26 cellular contexts compared by ENCODE assay signal in genomic region chr5:21087766-21088165, GRCh38.
"Had no signal": no experiment of that assay in that cellular context is flagged by ENCODE, and none has a peak within 500 bp of the region (broad histone marks: within the 10 kb centered on the region; RNA-seq: fewer than 3 reads in every experiment).

No MANE protein-coding gene starts in this region.

- H3K27ac Mint-ChIP-seq: naive thymus-derived CD8-positive, alpha-beta T cell; nephron; progenitor cell of endocrine pancreas had no signal

- DNase-seq: hippocampal formation; left colon; left lung; lower lobe of right lung; mammary epithelial cell; mesenchymal stem cell; naive thymus-derived CD8-positive, alpha-beta T cell; nucleus accumbens; right lobe of liver; stimulated activated CD4-positive, alpha-beta T cell treated with anti-CD3 and anti-CD28 coated beads, Interleukin-12 subunit alpha, Interleukin-12 subunit beta, amount 100 ng/mL, for 4 hours; stimulated activated CD4-positive, alpha-beta T cell treated with anti-CD3 and anti-CD28 coated beads, Interleukin-15, amount 100 ng/mL, for 24 hours; stimulated activated CD4-positive, alpha-beta T cell treated with anti-CD3 and anti-CD28 coated beads, Interleukin-2, amount 100 ng/mL, for 24 hours; stimulated activated CD4-positive, alpha-beta T cell treated with anti-CD3 and anti-CD28 coated beads, Interleukin-4, amount 100 ng/mL, for 1 hour; stimulated activated naive B cell treated with anti-CD40 and anti-IgM and Interleukin-4, amounts not matched to agents 10 μg/mL and 1 μg/mL and 100 μg/mL, for 72 hours; stimulated activated naive CD8-positive, alpha-beta T cell treated with anti-CD3 and anti-CD28 coated beads, Interleukin-15, Interleukin-2, amounts not matched to agents 100 U/mL and 50 U/mL, for 24 hours; stomach; testis; thyroid gland; transverse colon; upper lobe of left lung had no signal

- H3K27me3 Mint-ChIP-seq: naive thymus-derived CD8-positive, alpha-beta T cell; progenitor cell of endocrine pancreas; stimulated activated naive B cell treated with anti-CD40 and anti-IgM and Interleukin-4, amounts not matched to agents 10 μg/mL and 1 μg/mL and 100 μg/mL, for 72 hours had no signal

- H3K4me3 Mint-ChIP-seq: naive thymus-derived CD8-positive, alpha-beta T cell; nephron; neural crest cell; stimulated activated naive B cell treated with anti-CD40 and anti-IgM and Interleukin-4, amounts not matched to agents 10 μg/mL and 1 μg/mL and 100 μg/mL, for 72 hours had no signal

- H3K36me3 Mint-ChIP-seq: naive thymus-derived CD8-positive, alpha-beta T cell; stimulated activated naive B cell treated with anti-CD40 and anti-IgM and Interleukin-4, amounts not matched to agents 10 μg/mL and 1 μg/mL and 100 μg/mL, for 72 hours had no signal

- H3K36me3 ChIP-seq: left lung, lower lobe of right lung, right atrium auricular region, right lobe of liver, stomach, thyroid gland, transverse colon, upper lobe of left lung, vagina had no signal

- H3K4me3 ChIP-seq: left lung, lower lobe of right lung, right atrium auricular region, right lobe of liver, stomach, testis, thyroid gland, transverse colon, upper lobe of left lung, vagina had no signal

- H3K27me3 ChIP-seq: left lung, right atrium auricular region, right lobe of liver, stomach, testis, thyroid gland, transverse colon, upper lobe of left lung, vagina had no signal

- H3K27ac ChIP-seq: left lung, lower lobe of right lung, right atrium auricular region, right lobe of liver, stomach, testis, thyroid gland, transverse colon, upper lobe of left lung, vagina had no signal

- H3K4me1 Mint-ChIP-seq: naive thymus-derived CD8-positive, alpha-beta T cell; nephron; neural crest cell; stimulated activated naive B cell treated with anti-CD40 and anti-IgM and Interleukin-4, amounts not matched to agents 10 μg/mL and 1 μg/mL and 100 μg/mL, for 72 hours had no signal

- H3K4me1 ChIP-seq: left lung, lower lobe of right lung, right atrium auricular region, right lobe of liver, stomach, testis, thyroid gland, transverse colon, upper lobe of left lung, vagina had no signal

- H3K9me3 ChIP-seq: lower lobe of right lung, right atrium auricular region, right lobe of liver, testis, thyroid gland, transverse colon, vagina had no signal

- ATAC-seq: left colon; left lung; lower lobe of right lung; naive thymus-derived CD8-positive, alpha-beta T cell; right lobe of liver; stimulated activated naive B cell treated with anti-CD40 and anti-IgM and Interleukin-4, amounts not matched to agents 10 μg/mL and 1 μg/mL and 100 μg/mL, for 72 hours; stimulated activated naive CD8-positive, alpha-beta T cell treated with anti-CD3 and anti-CD28 coated beads, Interleukin-15, Interleukin-2, amounts not matched to agents 100 U/mL and 50 U/mL, for 24 hours had no signal

- FAIRE-seq: keratinocyte had no signal
